ENCODE assay signal across 11 cellular contexts in the genomic region with DNA sequence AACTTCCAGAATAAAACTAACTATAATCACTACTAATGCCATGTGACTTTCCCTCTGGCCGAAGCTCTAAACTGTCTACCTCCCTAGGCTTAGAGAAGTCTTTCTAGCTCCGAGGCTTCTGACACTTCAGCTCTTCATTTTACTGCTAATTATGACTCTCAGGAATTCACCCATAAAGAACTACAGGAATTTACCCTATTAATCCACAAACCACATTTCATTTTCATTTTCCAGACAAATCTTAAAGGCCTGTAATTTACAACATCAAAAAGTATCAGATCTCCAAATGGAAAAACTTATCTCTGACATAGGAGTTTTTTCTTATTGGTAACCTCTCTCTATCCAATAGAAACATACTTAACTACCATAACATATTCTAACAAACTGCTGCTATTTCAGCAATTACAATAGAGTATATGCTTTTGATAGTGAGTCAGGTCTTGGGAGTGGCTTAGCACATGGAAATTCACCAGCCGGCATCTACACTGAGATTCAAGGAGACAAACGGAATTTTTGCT. TPM values are rescaled to one million over a fixed set of nuclear protein-coding genes. Genes with fewer than 3 reads are reported as not detected.
DNase-seq lines count a peak whose midpoint lies in the region; ATAC-seq and TF ChIP-seq lines count a peak whose summit lies in the region.
"Had no signal": no experiment of that assay in that cellular context is flagged by ENCODE, and none has a peak within 500 bp of the region (broad histone marks: within the 10 kb centered on the region; RNA-seq: fewer than 3 reads in every experiment).

No MANE protein-coding gene starts in this region.

- no TSS peak for BruUV-seq in Caco-2 (replicated peaks; lab: Mats Ljungman, UMichigan)

- no peaks in the 10 kb centered on the region for H3K9me3 ChIP-seq in adrenal gland (replicated peaks in 1 of 3)
- H3K9me3 ChIP-seq in gastroesophageal sphincter: no peaks in the 10 kb centered on the region
- no peaks in the 10 kb centered on the region for H3K9me3 ChIP-seq in Caco-2

- peak; percentile 42 for DNase-seq in HFF-Myc (ENCODE audit: extremely low read depth, low read depth)
- DNase-seq in adrenal gland: peak in 6 of 7 donors; percentile 32 to 63 (median 46)
- no peak for DNase-seq in stimulated activated effector memory CD8-positive, alpha-beta T cell treated with anti-CD3 and anti-CD28 coated beads, Interleukin-12 subunit alpha, Interleukin-12 subunit beta, amount 100 ng/mL, for 72 hours (ENCODE audit: low spot score in 2 of 2)
- DNase-seq in GM19240 (ENCODE audit: insufficient read length, low spot score): no peak
- no peak for DNase-seq in Caco-2
- DNase-seq in NCI-H345 treated with DMSO at 0.1 percent for 48 hours (lab: John Stamatoyannopoulos, UW; ENCODE audit: unreplicated experiment): no peak
- DNase-seq: activated naive CD8-positive, alpha-beta T cell treated with anti-CD3 and anti-CD28 coated beads, Interleukin-2, amount 50 U/mL, for 24 hours had no signal

- peak overlapping the region; percentile 12 for H3K27ac Mint-ChIP-seq in stimulated activated effector memory CD8-positive, alpha-beta T cell treated with anti-CD3 and anti-CD28 coated beads, Interleukin-12 subunit alpha, Interleukin-12 subunit beta, amount 100 ng/mL, for 72 hours
- no peak overlapping the region for H3K27ac Mint-ChIP-seq in Caco-2 (ENCODE audit: unreplicated experiment)
- H3K27ac Mint-ChIP-seq: activated naive CD8-positive, alpha-beta T cell treated with anti-CD3 and anti-CD28 coated beads, Interleukin-2, amount 50 U/mL, for 24 hours; neural progenitor cell had no signal

- H3K36me3 ChIP-seq in adrenal gland (replicated peaks in 1 of 2) (no peaks in the 10 kb centered on the region), gastroesophageal sphincter (no peaks in the 10 kb centered on the region), Caco-2 (ENCODE audit: control insufficient read depth, insufficient read depth, low read length) (no peaks in the 10 kb centered on the region)
- H3K36me3 ChIP-seq: neural progenitor cell had no signal

- TF ChIP-seq CTCF in HFF-Myc (IDR thresholded peaks at IDR 0.05; ENCODE audit: low read depth, low read length, missing control alignments): no peak
- no peak for TF ChIP-seq CTCF in adrenal gland (IDR thresholded peaks at IDR 0.05)
- no peak for TF ChIP-seq CTCF in gastroesophageal sphincter (IDR thresholded peaks at IDR 0.05)
- no peak for TF ChIP-seq CTCF in Caco-2 (IDR thresholded peaks at IDR 0.05; ENCODE audit: insufficient read depth in 1 of 2, low read depth in 1 of 2, low read length in 1 of 2, severe bottlenecking in 1 of 2, unreplicated experiment in 1 of 2)

- H3K4me1 ChIP-seq in adrenal gland (replicated peaks in 1 of 2) (peaks cover 42 to 65% of the 10 kb centered on the region in 2 donors), gastroesophageal sphincter (peaks cover 15 to 83% (median 33%) of the 10 kb centered on the region in 3 donors), Caco-2 (peaks cover 20% of the 10 kb centered on the region)

- no peak overlapping the region for H3K4me3 Mint-ChIP-seq in stimulated activated effector memory CD8-positive, alpha-beta T cell treated with anti-CD3 and anti-CD28 coated beads, Interleukin-12 subunit alpha, Interleukin-12 subunit beta, amount 100 ng/mL, for 72 hours
- no peak overlapping the region for H3K4me3 Mint-ChIP-seq in Caco-2 (ENCODE audit: unreplicated experiment)
- H3K4me3 Mint-ChIP-seq: activated naive CD8-positive, alpha-beta T cell treated with anti-CD3 and anti-CD28 coated beads, Interleukin-2, amount 50 U/mL, for 24 hours; neural progenitor cell had no signal

- TF ChIP-seq POLR2A in adrenal gland (IDR thresholded peaks at IDR 0.05): no peak
- no peak for TF ChIP-seq POLR2A in gastroesophageal sphincter (IDR thresholded peaks at IDR 0.05)

- peaks cover 58% of the 10 kb centered on the region for H3K4me1 Mint-ChIP-seq in stimulated activated effector memory CD8-positive, alpha-beta T cell treated with anti-CD3 and anti-CD28 coated beads, Interleukin-12 subunit alpha, Interleukin-12 subunit beta, amount 100 ng/mL, for 72 hours
- H3K4me1 Mint-ChIP-seq in Caco-2 (ENCODE audit: low read depth, unreplicated experiment): peaks cover 31% of the 10 kb centered on the region

- H3K27me3 Mint-ChIP-seq in Caco-2 (ENCODE audit: insufficient read depth, unreplicated experiment): no peaks in the 10 kb centered on the region
- H3K27me3 Mint-ChIP-seq: activated naive CD8-positive, alpha-beta T cell treated with anti-CD3 and anti-CD28 coated beads, Interleukin-2, amount 50 U/mL, for 24 hours had no signal

- no peaks in the 10 kb centered on the region for H3K9me3 Mint-ChIP-seq in stimulated activated effector memory CD8-positive, alpha-beta T cell treated with anti-CD3 and anti-CD28 coated beads, Interleukin-12 subunit alpha, Interleukin-12 subunit beta, amount 100 ng/mL, for 72 hours
- H3K9me3 Mint-ChIP-seq in Caco-2 (ENCODE audit: unreplicated experiment): no peaks in the 10 kb centered on the region
- H3K9me3 Mint-ChIP-seq: activated naive CD8-positive, alpha-beta T cell treated with anti-CD3 and anti-CD28 coated beads, Interleukin-2, amount 50 U/mL, for 24 hours; neural progenitor cell had no signal

- no peak for TF ChIP-seq EP300 in gastroesophageal sphincter (IDR thresholded peaks at IDR 0.05)

- H3K36me3 Mint-ChIP-seq in stimulated activated effector memory CD8-positive, alpha-beta T cell treated with anti-CD3 and anti-CD28 coated beads, Interleukin-12 subunit alpha, Interleukin-12 subunit beta, amount 100 ng/mL, for 72 hours: no peaks in the 10 kb centered on the region
- no peaks in the 10 kb centered on the region for H3K36me3 Mint-ChIP-seq in Caco-2 (ENCODE audit: insufficient read depth, unreplicated experiment)

- intact Hi-C loops in adrenal gland (cut with DNase I) (no loop called here), Caco-2 (cut with micrococcal nuclease; ENCODE audit: unreplicated experiment) (no loop called here)

- POLR2A ChIA-PET in Caco-2 (lab: Charles Lee): no interaction called here

- H3K27ac ChIP-seq in adrenal gland (peak overlapping the region in 4 of 5 donors; percentile 44 to 75 (median 57)), gastroesophageal sphincter (peak overlapping the region in 3 of 4 donors; percentile 36 to 52 (median 41))
- H3K27ac ChIP-seq: neural progenitor cell had no signal

- no peak for ATAC-seq in gastroesophageal sphincter
- ATAC-seq in stimulated activated effector memory CD8-positive, alpha-beta T cell treated with anti-CD3 and anti-CD28 coated beads, Interleukin-12 subunit alpha, Interleukin-12 subunit beta, amount 100 ng/mL, for 72 hours: no peak
- no peak for ATAC-seq in GM19397 (IDR thresholded peaks at IDR 0.05; ENCODE audit: unreplicated experiment)
- ATAC-seq: activated CD4-positive, CD25-positive, alpha-beta regulatory T cell treated with anti-CD3 and anti-CD28 coated beads, Interleukin-2, amount 50 U/mL, for 24 hours; activated naive CD8-positive, alpha-beta T cell treated with anti-CD3 and anti-CD28 coated beads, Interleukin-2, amount 50 U/mL, for 24 hours had no signal

- WGBS in adrenal gland, 4 donors: 33 to 43% (median 40%) methylated on average over 4 of the region's 4 CpGs
- WGBS in gastroesophageal sphincter (ENCODE audit: low coverage in 1 of 2), 2 donors: 21% methylated on average over 4 of the region's 4 CpGs

- CTCF ChIA-PET in Caco-2 (lab: Charles Lee): no interaction called here

- H3K4me3 ChIP-seq in HFF-Myc (replicated peaks; ENCODE audit: low read depth, low read length) (no peak overlapping the region), adrenal gland (no peak overlapping the region), gastroesophageal sphincter (no peak overlapping the region), Caco-2 (ENCODE audit: low read depth, low read length) (no peak overlapping the region)
- H3K4me3 ChIP-seq: neural progenitor cell had no signal

- H3K27me3 ChIP-seq in adrenal gland (no peaks in the 10 kb centered on the region), gastroesophageal sphincter (no peaks in the 10 kb centered on the region), Caco-2 (replicated peaks; ENCODE audit: control insufficient read depth, insufficient read depth, low read length) (no peaks in the 10 kb centered on the region)
- H3K27me3 ChIP-seq: neural progenitor cell had no signal

RNA-seq across cellular contexts. Expression of a gene that starts 33.4 kb away (rescaled TPM):
- 100 to 1,000 TPM in 2 of 8 donors, 10 to 100 TPM in 6; 33.9 to 141 (median 47.8) TPM for total RNA-seq in adrenal gland
- 10 to 100 TPM; 12.3 to 49.8 (median 22.7) TPM for polyA plus RNA-seq in adrenal gland
- total RNA-seq in gastroesophageal sphincter: 10 to 100 TPM; 45.5 to 90.2 (median 78.3) TPM
- total RNA-seq in Caco-2 (2022): 38.7 and 44.8 TPM in 2 replicates

Comparison
In these comparisons a context has a peak if more than half of its experiments do, and no peak if none do; other contexts are left out.
1. DNase-seq: peak in HFF-Myc (single experiment) and adrenal gland (6 of 7); none in stimulated activated effector memory CD8-positive, alpha-beta T cell treated with anti-CD3 and anti-CD28 coated beads, Interleukin-12 subunit alpha, Interleukin-12 subunit beta, amount 100 ng/mL, for 72 hours (0 of 2), GM19240 (single experiment), Caco-2 (0 of 2) and NCI-H345 treated with DMSO at 0.1 percent for 48 hours (single experiment).